1 cellular context compared by ENCODE assay signal in genomic region chr3:72182206-72182605, GRCh38.
TF ChIP-seq lines count a peak whose summit lies in the region.

No MANE protein-coding gene starts in this region.

TF ChIP-seq in H1, 55 proteins besides CTCF, POLR2A, EP300 and RAD21:
- TF ChIP-seq CHD7 (IDR thresholded peaks at IDR 0.05; ENCODE audit: insufficient replicate concordance, low read length) (no peak), KDM1A (IDR thresholded peaks at IDR 0.05; ENCODE audit: borderline replicate concordance, low read length) (no peak), SP2 (IDR thresholded peaks at IDR 0.05; ENCODE audit: low read length) (no peak), YY1 (IDR thresholded peaks at IDR 0.05; ENCODE audit: low read depth, low read length) (no peak), CHD2 (IDR thresholded peaks at IDR 0.05; ENCODE audit: low read length) (no peak), SAP30 (IDR thresholded peaks at IDR 0.05; ENCODE audit: insufficient read depth, insufficient replicate concordance, low read length) (no peak), MAX (IDR thresholded peaks at IDR 0.05) (no peak), KDM5A (IDR thresholded peaks at IDR 0.05; ENCODE audit: low read length) (no peak), E2F6 (IDR thresholded peaks at IDR 0.05) (no peak), CREB1 (IDR thresholded peaks at IDR 0.05) (no peak), RFX5 (IDR thresholded peaks at IDR 0.05; ENCODE audit: borderline replicate concordance, low read depth, low read length) (no peak), BRCA1 (IDR thresholded peaks at IDR 0.05; ENCODE audit: low read depth, low read length) (no peak), TCF12 (IDR thresholded peaks at IDR 0.05; ENCODE audit: low read depth, low read length) (no peak), JUN (IDR thresholded peaks at IDR 0.05; ENCODE audit: low read depth, low read length) (no peak)
TF ChIP-seq in H1: peak in this region for 0.
